Comparison of ENCODE assay signal across 21 cellular contexts in genomic region chr3:183930069-183930468, GRCh38. TPM values are rescaled to one million over a fixed set of nuclear protein-coding genes. Genes with fewer than 3 reads are reported as not detected.
A peak's percentile ranks its signal among the peaks of the same experiment; 100 is the strongest.
DNase-seq lines count a peak whose midpoint lies in the region; FAIRE-seq and TF ChIP-seq lines count a peak whose summit lies in the region.
"Had no signal": no experiment of that assay in that cellular context is flagged by ENCODE, and none has a peak within 500 bp of the region (broad histone marks: within the 10 kb centered on the region; RNA-seq: fewer than 3 reads in every experiment).

No MANE protein-coding gene starts in this region.

- H2BK20ac ChIP-seq in H9 (ENCODE audit: low read depth, low read length, poor library complexity, severe bottlenecking), result no peak overlapping the region

- no peak overlapping the region for H3T11ph ChIP-seq in H9 (ENCODE audit: low read length)

- H3K79me2 ChIP-seq in H9 (ENCODE audit: insufficient read depth, low read length), result no peaks in the 10 kb centered on the region

- no peaks in the 10 kb centered on the region for H3K4me1 ChIP-seq in H9 (ENCODE audit: insufficient read depth, low read length)
- peaks cover 0 to 2% of the 10 kb centered on the region in 2 donors for H3K4me1 ChIP-seq in small intestine (ENCODE audit: control insufficient read depth in 2 of 2, insufficient read depth in 1 of 2, low read depth in 1 of 2, low read length in 1 of 2)

- H3K27ac Mint-ChIP-seq in H9 (peak overlapping the region in 2 of 3 experiments; percentile 11 to 26; a peak in 2 of 7 replicates), glutamatergic neuron (ENCODE audit: unreplicated experiment) (peak overlapping the region; percentile 17), nephron progenitor cell (no peak overlapping the region)

- H3K14ac ChIP-seq in H9 (ENCODE audit: insufficient read depth, low read length), result no peak overlapping the region

- no peaks in the 10 kb centered on the region for H4K20me1 ChIP-seq in H9 (ENCODE audit: control insufficient read depth, insufficient read depth, insufficient read length)

- no peak overlapping the region for H3K4me2 ChIP-seq in H9 (ENCODE audit: insufficient read depth, insufficient read length, low read length)

- H3K23me2 ChIP-seq in H9 (ENCODE audit: insufficient read length, low read depth, low read length, poor library complexity, severe bottlenecking), result no peaks in the 10 kb centered on the region

- no peak overlapping the region for H2BK120ac ChIP-seq in H9 (ENCODE audit: low read depth, low read length, poor library complexity, severe bottlenecking)

- H2BK5ac ChIP-seq in H9 (ENCODE audit: insufficient read length, low read length), result no peak overlapping the region

- no peaks in the 10 kb centered on the region for H3K79me1 ChIP-seq in H9 (ENCODE audit: insufficient read depth, low read depth, low read length, poor library complexity, severe bottlenecking)

- H2AFZ ChIP-seq in H9 (ENCODE audit: low read length), result no peak overlapping the region
- H2AFZ ChIP-seq: GM23248 had no signal

- H3K4me1 Mint-ChIP-seq in H9 (no peaks in the 10 kb centered on the region), glutamatergic neuron (ENCODE audit: low read depth, unreplicated experiment) (peaks cover 7% of the 10 kb centered on the region), nephron progenitor cell (no peaks in the 10 kb centered on the region)
- H3K4me1 Mint-ChIP-seq: CD8-positive, alpha-beta memory T cell had no signal

- WGBS in H9 (ENCODE audit: extremely low coverage, insufficient read length, low lambda C conversion rate), result no CpG with 5 or more reads among the region's 10 CpGs
- 23 to 68% (median 31%) methylated on average over 10 of the region's 10 CpGs for WGBS in small intestine, 3 donors

- no peak overlapping the region for H2BK12ac ChIP-seq in H9 (ENCODE audit: insufficient read length, low read depth, low read length)

- H3K9me3 ChIP-seq in H9 (ENCODE audit: control insufficient read depth, low read depth, low read length) (no peaks in the 10 kb centered on the region), small intestine (ENCODE audit: control insufficient read depth, low read depth) (no peaks in the 10 kb centered on the region)

- H3K9ac ChIP-seq in H9 (ENCODE audit: extremely low read depth, insufficient read length, low read length), result no peak overlapping the region
- H3K9ac ChIP-seq: GM23248 had no signal

- TF ChIP-seq CTCF in H9 (conservative IDR thresholded peaks at IDR 0.05) (no peak), glutamatergic neuron (IDR thresholded peaks at IDR 0.05; ENCODE audit: partially characterized antibody, unreplicated experiment) (no peak), nephron progenitor cell (IDR thresholded peaks at IDR 0.05) (no peak)

- H3K27me3 Mint-ChIP-seq in H9 (ENCODE audit: low read depth), result no peaks in the 10 kb centered on the region
- no peaks in the 10 kb centered on the region for H3K27me3 Mint-ChIP-seq in glutamatergic neuron (ENCODE audit: unreplicated experiment)
- H3K27me3 Mint-ChIP-seq in nephron progenitor cell (ENCODE audit: low read depth, poor library complexity), result no peaks in the 10 kb centered on the region
- H3K27me3 Mint-ChIP-seq: CD8-positive, alpha-beta memory T cell had no signal

- H3K4ac ChIP-seq in H9 (ENCODE audit: low read depth, low read length), result no peak overlapping the region

- H4K8ac ChIP-seq in H9 (replicated peaks; ENCODE audit: insufficient read length, low read depth, low read length), result no peak overlapping the region

- no peak overlapping the region for H3K18ac ChIP-seq in H9 (ENCODE audit: insufficient read length, low read depth, low read length)

- H2AK5ac ChIP-seq in H9 (ENCODE audit: insufficient read length, low read length), result no peak overlapping the region

- no peak overlapping the region for H4K5ac ChIP-seq in H9 (ENCODE audit: insufficient read length, low read depth, low read length)

- FAIRE-seq in small intestine (lab: Jason Lieb, UNC), result no peak
- FAIRE-seq: D721Med, GM12892, GM18507 had no signal

- H3K27ac ChIP-seq in H9 (ENCODE audit: insufficient read length, low read depth, low read length), result no peak overlapping the region
- H3K27ac ChIP-seq in small intestine (ENCODE audit: low read depth in 1 of 2, low read length in 1 of 2), result peak overlapping the region; percentile 71 to 84
- H3K27ac ChIP-seq: GM23248 had no signal

- H3K27me3 ChIP-seq in H9 (ENCODE audit: insufficient read depth, low read length) (no peaks in the 10 kb centered on the region), small intestine (ENCODE audit: control insufficient read depth in 2 of 2, insufficient read depth in 2 of 2, low read length in 2 of 2) (no peaks in the 10 kb centered on the region)

- H3K36me3 Mint-ChIP-seq in H9 (ENCODE audit: insufficient read depth in 1 of 3, low read depth in 3 of 3) (peaks cover 1 to 33% (median 15%) of the 10 kb centered on the region in 3 experiments; a peak in 6 of 7 replicates), glutamatergic neuron (ENCODE audit: unreplicated experiment) (peaks cover 5% of the 10 kb centered on the region), nephron progenitor cell (ENCODE audit: low read depth) (peaks cover 59% of the 10 kb centered on the region)

- no peak overlapping the region for H2BK15ac ChIP-seq in H9 (ENCODE audit: low read depth, low read length)

- H3K4me3 ChIP-seq in small intestine (ENCODE audit: low read depth in 1 of 2, low read length in 2 of 2), result no peak overlapping the region
- H3K4me3 ChIP-seq: GM23248 had no signal

- H3K4me3 Mint-ChIP-seq in H9 (no peak overlapping the region), glutamatergic neuron (ENCODE audit: unreplicated experiment) (no peak overlapping the region), nephron progenitor cell (no peak overlapping the region)
- H3K4me3 Mint-ChIP-seq: CD8-positive, alpha-beta memory T cell had no signal

- H3K36me3 ChIP-seq in small intestine (ENCODE audit: control insufficient read depth in 2 of 2, insufficient read depth in 2 of 2, low read length in 2 of 2), result peaks cover 0 to 2% of the 10 kb centered on the region in 2 donors

- H3K9me3 Mint-ChIP-seq in H9, result no peaks in the 10 kb centered on the region
- H3K9me3 Mint-ChIP-seq in glutamatergic neuron (ENCODE audit: unreplicated experiment), result peaks cover 2% of the 10 kb centered on the region
- H3K9me3 Mint-ChIP-seq in nephron progenitor cell, result no peaks in the 10 kb centered on the region
- H3K9me3 Mint-ChIP-seq: CD8-positive, alpha-beta memory T cell had no signal

- no peak overlapping the region for H3K56ac ChIP-seq in H9 (ENCODE audit: insufficient read length, low read depth, low read length)

- DNase-seq in H9 (no peak), NCI-H526 treated with DMSO at 0.1 percent for 48 hours (lab: John Stamatoyannopoulos, UW) (peak; percentile 80), glutamatergic neuron (no peak), small intestine (peak; percentile 98), nephron progenitor cell (no peak), NCI-H446 treated with DMSO at 0.1 percent for 48 hours (lab: John Stamatoyannopoulos, UW) (no peak), NCI-H2196 treated with DMSO at 0.1 percent for 48 hours (lab: John Stamatoyannopoulos, UW; ENCODE audit: unreplicated experiment) (no peak)
- DNase-seq in central memory CD4-positive, alpha-beta T cell, result no peak
- DNase-seq: C1 segment of cervical spinal cord; CD8-positive, alpha-beta memory T cell; DMS79; GM23248; IMR-90; NCI-H1048; NCI-H1436 treated with DMSO at 0.1 percent for 48 hours; NCI-H2171 treated with DMSO at 0.1 percent for 48 hours; NCI-H82; PC-3 had no signal

- H3K23ac ChIP-seq in H9 (ENCODE audit: insufficient read length, low read depth, low read length), result no peak overlapping the region

- H4K91ac ChIP-seq in H9 (ENCODE audit: insufficient read length, low read depth, low read length), result no peak overlapping the region

RNA-seq across cellular contexts. Expression of gene PARL, which starts 45.4 kb away (rescaled TPM):
- total RNA-seq in H9 (2021) (94.5 and 95.5 TPM in 2 replicates), glutamatergic neuron (ENCODE audit: unreplicated experiment) (58.5 TPM)
- polyA plus RNA-seq in small intestine, result 10 to 100 TPM; 69.6 to 77.3 (median 76.7) TPM

Comparison
In these comparisons a context has a peak if more than half of its experiments do, and no peak if none do; other contexts are left out.
1. DNase-seq: peak in NCI-H526 treated with DMSO at 0.1 percent for 48 hours (single experiment) and small intestine (single experiment); none in H9 (single experiment), glutamatergic neuron (single experiment), nephron progenitor cell (single experiment), NCI-H446 treated with DMSO at 0.1 percent for 48 hours (single experiment), central memory CD4-positive, alpha-beta T cell (single experiment) and NCI-H2196 treated with DMSO at 0.1 percent for 48 hours (single experiment).